8 cellular contexts compared by ENCODE assay signal in the genomic region with DNA sequence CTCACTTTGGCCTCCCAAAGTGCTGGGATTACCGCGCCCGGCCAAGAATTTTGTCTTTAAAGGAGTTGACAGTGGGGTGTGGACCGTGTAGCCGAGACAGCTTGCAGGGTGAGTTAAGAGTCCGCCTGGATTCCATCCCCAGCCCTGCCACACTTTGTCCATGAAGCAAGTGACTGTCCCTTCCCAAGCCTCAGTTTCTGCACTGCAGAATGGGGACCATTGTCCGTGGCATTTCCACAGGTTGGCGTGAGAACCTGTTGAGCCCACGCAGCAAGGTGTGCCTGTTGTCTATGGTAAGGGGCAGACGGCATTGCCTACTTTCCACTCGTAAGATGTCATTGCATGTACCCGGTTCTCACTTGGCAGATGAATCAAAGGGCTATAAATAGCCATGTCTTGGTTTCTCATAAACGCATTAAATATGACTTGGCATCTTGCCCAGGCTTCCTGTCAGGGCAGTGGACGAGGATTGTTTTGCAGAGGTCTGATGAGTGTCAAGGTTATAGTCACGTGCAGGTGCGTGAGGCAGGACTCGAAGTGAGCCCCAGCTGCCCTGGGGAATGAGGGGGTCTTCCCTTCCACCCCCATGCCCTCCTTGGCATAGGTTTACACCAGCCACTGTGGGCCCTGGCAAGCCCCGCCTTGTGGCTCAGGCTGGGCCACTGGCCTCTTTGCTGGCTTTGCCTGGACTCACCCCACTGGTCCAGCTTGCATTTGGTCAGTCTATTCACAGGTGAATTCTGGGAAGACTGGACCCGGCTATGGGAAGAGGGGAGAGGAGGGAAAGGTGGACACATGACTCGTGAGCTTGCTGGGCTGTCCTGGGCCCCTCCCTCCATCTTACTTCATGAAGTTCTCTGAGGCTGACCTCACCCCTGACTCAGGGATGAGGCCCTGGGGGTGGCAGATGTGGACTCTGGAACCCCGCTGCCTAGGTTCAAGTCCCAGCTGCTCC. TPM values are rescaled to one million over a fixed set of nuclear protein-coding genes. Genes with fewer than 3 reads are reported as not detected.
DNase-seq lines count a peak whose midpoint lies in the region; ATAC-seq and TF ChIP-seq lines count a peak whose summit lies in the region.

No MANE protein-coding gene starts in this region.

- no peak overlapping the region for H3K4me3 Mint-ChIP-seq in activated naive CD4-positive, alpha-beta T cell treated with anti-CD3 and anti-CD28 coated beads for 36 hours

- CTCF ChIA-PET in activated naive CD4-positive, alpha-beta T cell treated with anti-CD3 and anti-CD28 coated beads for 36 hours (lab: Charles Lee) = interaction anchor here (0.8 to 1.4 kb wide), 3 partner anchors 34 to 79 kb away, joined by 3 to 6 read pairs (median 4); a partner anchor contains a TSS

- H3K4me1 ChIP-seq in left ventricle myocardium inferior = peaks cover 32% of the 10 kb centered on the region

- no peak overlapping the region for H3K4me3 ChIP-seq in left ventricle myocardium inferior

- DNase-seq in AG08396 (ENCODE audit: low spot score) (peak; percentile 32), LHCN-M2 (ENCODE audit: low read depth) (peak; percentile 87), SHP77 treated with DMSO at 0.1 percent for 48 hours (lab: John Stamatoyannopoulos, UW) (peak; percentile 82), left ventricle myocardium inferior (peak; percentile 35), cerebellar nuclear complex (lab: John Stamatoyannopoulos, UW) (no peak)
- DNase-seq in activated naive CD4-positive, alpha-beta T cell treated with anti-CD3 and anti-CD28 coated beads for 36 hours = peak; percentile 92
- DNase-seq in stimulated activated CD4-positive, alpha-beta T cell treated with anti-CD3 and anti-CD28 coated beads, Interleukin-2, amount 100 ng/mL, for 4 hours (ENCODE audit: low read depth) = peak; percentile 74

- TF ChIP-seq CTCF in left ventricle myocardium inferior (IDR thresholded peaks at IDR 0.05; ENCODE audit: borderline replicate concordance) = no peak

- no peaks in the 10 kb centered on the region for H3K36me3 ChIP-seq in left ventricle myocardium inferior

- H3K36me3 Mint-ChIP-seq in activated naive CD4-positive, alpha-beta T cell treated with anti-CD3 and anti-CD28 coated beads for 36 hours (ENCODE audit: low read depth) = no peaks in the 10 kb centered on the region

- intact Hi-C loops in activated naive CD4-positive, alpha-beta T cell treated with anti-CD3 and anti-CD28 coated beads for 36 hours (cut with micrococcal nuclease) = loop anchor here (1.0 to 10.0 kb wide), 9 partner anchors 8 to 498 kb away; a partner anchor contains a TSS
- intact Hi-C loops in left ventricle myocardium inferior (cut with micrococcal nuclease) = no loop called here

- peaks cover 12% of the 10 kb centered on the region for H3K9me3 ChIP-seq in left ventricle myocardium inferior (replicated peaks)

- H3K27ac ChIP-seq in left ventricle myocardium inferior (replicated peaks) = peak overlapping the region; percentile 81

- no peaks in the 10 kb centered on the region for H3K27me3 Mint-ChIP-seq in activated naive CD4-positive, alpha-beta T cell treated with anti-CD3 and anti-CD28 coated beads for 36 hours (ENCODE audit: low read depth)

- H3K27me3 ChIP-seq in left ventricle myocardium inferior (ENCODE audit: low read depth) = no peaks in the 10 kb centered on the region

- peak overlapping the region; percentile 97 for H3K27ac Mint-ChIP-seq in activated naive CD4-positive, alpha-beta T cell treated with anti-CD3 and anti-CD28 coated beads for 36 hours

- peak; percentile 55 for ATAC-seq in GM19351 (IDR thresholded peaks at IDR 0.05; ENCODE audit: unreplicated experiment)

- peaks cover 58% of the 10 kb centered on the region for H3K4me1 Mint-ChIP-seq in activated naive CD4-positive, alpha-beta T cell treated with anti-CD3 and anti-CD28 coated beads for 36 hours (ENCODE audit: low read depth)

- peaks cover 3% of the 10 kb centered on the region for H3K9me3 Mint-ChIP-seq in activated naive CD4-positive, alpha-beta T cell treated with anti-CD3 and anti-CD28 coated beads for 36 hours

RNA-seq across cellular contexts. Expression of a gene that starts 14.6 kb away (rescaled TPM):
- total RNA-seq in LHCN-M2 (2014; rRNA removed) (not detected in 2 replicates), left ventricle myocardium inferior (not detected)
- not detected for polyA plus RNA-seq in LHCN-M2 (2012)
- not detected for total RNA-seq in activated naive CD4-positive, alpha-beta T cell treated with anti-CD3 and anti-CD28 coated beads for 36 hours

RNA-seq across cellular contexts. Expression of a gene that starts 34.8 kb away (rescaled TPM):
- total RNA-seq in LHCN-M2 (2014; rRNA removed) (1.7 and 2.6 TPM in 2 replicates), left ventricle myocardium inferior (4.5 TPM)
- polyA plus RNA-seq in LHCN-M2 (2012) = 3.5 TPM
- total RNA-seq in activated naive CD4-positive, alpha-beta T cell treated with anti-CD3 and anti-CD28 coated beads for 36 hours = 10 to 100 TPM in 1 of 2 experiments, 1 to 10 TPM in 1; 8.2 to 11.2 TPM

RNA-seq across cellular contexts. Expression of a gene that starts 54.8 kb away (rescaled TPM):
- total RNA-seq in LHCN-M2 (2014; rRNA removed) (82.3 and 86.1 TPM in 2 replicates), left ventricle myocardium inferior (147 TPM)
- polyA plus RNA-seq in LHCN-M2 (2012) = 103 TPM
- 100 to 1,000 TPM; 136 to 144 TPM for total RNA-seq in activated naive CD4-positive, alpha-beta T cell treated with anti-CD3 and anti-CD28 coated beads for 36 hours

RNA-seq across cellular contexts. Expression of a gene that starts 59.4 kb away (rescaled TPM):
- total RNA-seq in LHCN-M2 (2014; rRNA removed) (82.0 and 89.8 TPM in 2 replicates), left ventricle myocardium inferior (23.4 TPM)
- 180 TPM for polyA plus RNA-seq in LHCN-M2 (2012)
- total RNA-seq in activated naive CD4-positive, alpha-beta T cell treated with anti-CD3 and anti-CD28 coated beads for 36 hours = 100 to 1,000 TPM; 289 to 294 TPM

Comparison
In these comparisons a context has a peak if more than half of its experiments do, and no peak if none do; other contexts are left out.
1. DNase-seq: peak in AG08396 (single experiment), LHCN-M2 (single experiment), SHP77 treated with DMSO at 0.1 percent for 48 hours (single experiment), activated naive CD4-positive, alpha-beta T cell treated with anti-CD3 and anti-CD28 coated beads for 36 hours (single experiment), left ventricle myocardium inferior (single experiment) and stimulated activated CD4-positive, alpha-beta T cell treated with anti-CD3 and anti-CD28 coated beads, Interleukin-2, amount 100 ng/mL, for 4 hours (single experiment); none in cerebellar nuclear complex (0 of 2).